In the genomic region with DNA sequence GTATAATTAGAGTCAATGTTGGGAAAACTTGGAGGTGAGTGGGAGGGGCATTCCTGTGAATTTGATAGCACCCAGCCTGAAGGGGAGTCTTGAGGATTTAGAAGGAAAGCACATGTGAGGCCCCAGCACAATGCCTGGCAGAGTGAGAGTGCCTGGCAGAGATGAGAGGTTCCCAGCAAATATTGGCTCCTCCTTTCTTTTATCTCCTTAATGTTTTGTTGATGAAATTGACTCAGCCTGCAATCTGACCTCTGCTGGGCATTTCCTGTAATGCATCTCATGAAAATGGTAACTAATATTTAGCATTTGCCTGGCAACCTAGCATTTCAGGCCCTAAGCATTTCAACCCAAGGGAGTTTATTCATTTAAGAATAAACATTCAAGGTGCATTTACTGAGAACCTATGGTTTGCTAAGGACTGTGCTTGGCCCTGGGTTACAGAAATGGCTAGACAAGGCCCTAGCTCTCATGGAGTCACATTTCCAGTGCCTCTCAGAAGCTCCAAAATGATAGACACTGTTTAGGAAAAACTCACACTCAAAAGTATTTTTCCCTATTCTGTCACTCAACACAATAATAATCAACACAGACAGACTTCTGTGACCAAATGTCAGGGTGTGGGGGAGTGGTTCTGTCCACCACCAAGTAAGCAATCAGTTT, we compare ENCODE assay signal across 2 cellular contexts.
TF ChIP-seq lines count a peak whose summit lies in the region.

No MANE protein-coding gene starts in this region.

TF ChIP-seq in GM12891, 5 proteins besides CTCF, POLR2A, EP300 and RAD21 (continued from another document):
- TF ChIP-seq POU2F2 (IDR thresholded peaks at IDR 0.05; ENCODE audit: low read depth, low read length) (no peak), TAF1 (IDR thresholded peaks at IDR 0.05; ENCODE audit: low read depth, low read length) (no peak), PAX5 (IDR thresholded peaks at IDR 0.05; ENCODE audit: insufficient read depth, low read length, severe bottlenecking) (no peak), POLR2AphosphoS5 (IDR thresholded peaks at IDR 0.05; ENCODE audit: low read depth, low read length) (no peak)
TF ChIP-seq in GM12891: peak in this region for 0.

TF ChIP-seq in H1, 55 proteins besides CTCF, POLR2A, EP300 and RAD21:
- TF ChIP-seq SIRT6 (IDR thresholded peaks at IDR 0.05; ENCODE audit: low read length) (no peak), TAF1 (IDR thresholded peaks at IDR 0.05; ENCODE audit: low read depth, low read length) (0 out of 2 replicates have a peak, but pooled peaks have one; percentile 16)
